In genomic region chr4:37440519-37440900, GRCh38 we compare ENCODE assay signal across 25 cellular contexts.
"Had no signal": no experiment of that assay in that cellular context is flagged by ENCODE, and none has a peak within 500 bp of the region (broad histone marks: within the 10 kb centered on the region; RNA-seq: fewer than 3 reads in every experiment).

No MANE protein-coding gene starts in this region.

- ATAC-seq: gastrocnemius medialis; naive thymus-derived CD4-positive, alpha-beta T cell; T-helper 17 cell had no signal

- H3K36me3 Mint-ChIP-seq: activated CD4-positive, alpha-beta memory T cell treated with anti-CD3 and anti-CD28 coated beads for 36 hours; memory B cell; naive thymus-derived CD4-positive, alpha-beta T cell had no signal

- H3K27me3 ChIP-seq: gastrocnemius medialis, ovary, right atrium auricular region, spleen, suprapubic skin, tibial artery had no signal

- H3K27me3 Mint-ChIP-seq: dendritic cell treated with granulocyte-macrophage colony-stimulating factor and Interleukin-4, amounts not matched to agents 40 ng/mL and 50 ng/mL, for 4 days had no signal

- H3K36me3 ChIP-seq: breast epithelium, gastrocnemius medialis, ovary, right atrium auricular region, spleen, suprapubic skin, tibial artery had no signal

- H3K4me1 ChIP-seq: breast epithelium, gastrocnemius medialis, right atrium auricular region, spleen, tibial artery had no signal

- H3K4me1 Mint-ChIP-seq: activated CD4-positive, alpha-beta T cell treated with anti-CD3 and anti-CD28 coated beads, Interleukin-2, amount 10 ng/mL, durations not matched to agents 24 days and 14 days; central memory CD8-positive, alpha-beta T cell; memory B cell; naive thymus-derived CD4-positive, alpha-beta T cell; T-helper 17 cell had no signal

- H3K9me3 Mint-ChIP-seq: activated CD4-positive, alpha-beta memory T cell treated with anti-CD3 and anti-CD28 coated beads for 36 hours; activated CD4-positive, alpha-beta T cell treated with anti-CD3 and anti-CD28 coated beads, Interleukin-2, amount 10 ng/mL, durations not matched to agents 24 days and 14 days; activated T-cell treated with anti-CD3 and anti-CD28 coated beads, Interleukin-2, amount 50 U/mL, for 24 hours; dendritic cell treated with granulocyte-macrophage colony-stimulating factor and Interleukin-4, amounts not matched to agents 40 ng/mL and 50 ng/mL, for 4 days; endodermal cell; memory B cell; naive thymus-derived CD4-positive, alpha-beta T cell had no signal

- H3K4me3 ChIP-seq: breast epithelium, gastrocnemius medialis, ovary, right atrium auricular region, spleen, suprapubic skin, tibial artery had no signal

- H3K27ac ChIP-seq: breast epithelium, gastrocnemius medialis, ovary, right atrium auricular region, spleen, suprapubic skin, tibial artery had no signal

- H3K9me3 ChIP-seq: breast epithelium, gastrocnemius medialis, ovary, right atrium auricular region, spleen, suprapubic skin, tibial artery had no signal

- DNase-seq: activated CD4-positive, alpha-beta memory T cell treated with anti-CD3 and anti-CD28 coated beads for 36 hours; activated CD4-positive, alpha-beta T cell treated with anti-CD3 and anti-CD28 coated beads, Interleukin-2, amount 10 ng/mL, durations not matched to agents 24 days and 14 days; activated CD4-positive, CD25-positive, alpha-beta regulatory T cell treated with anti-CD3 and anti-CD28 coated beads, Interleukin-2, amount 50 U/mL, for 72 hours; activated CD8-positive, alpha-beta memory T cell treated with anti-CD3 and anti-CD28 coated beads, Interleukin-2, amount 50 U/mL, for 4 hours; activated gamma-delta T cell; activated naive CD4-positive, alpha-beta T cell treated with anti-CD3 and anti-CD28 coated beads, Interleukin-2, amount 50 U/mL, for 16 hours; activated T-cell treated with anti-CD3 and anti-CD28 coated beads, Interleukin-2, amount 50 U/mL, for 24 hours; amniotic stem cell; endodermal cell; gastrocnemius medialis; glutamatergic neuron; midbrain; naive thymus-derived CD4-positive, alpha-beta T cell; ovary; spleen; stimulated activated naive CD4-positive, alpha-beta T cell; T-helper 17 cell; T1000; tibial artery had no signal

- H3K4me3 Mint-ChIP-seq: activated CD4-positive, alpha-beta memory T cell treated with anti-CD3 and anti-CD28 coated beads for 36 hours; activated CD4-positive, alpha-beta T cell treated with anti-CD3 and anti-CD28 coated beads, Interleukin-2, amount 10 ng/mL, durations not matched to agents 24 days and 14 days; activated T-cell treated with anti-CD3 and anti-CD28 coated beads, Interleukin-2, amount 50 U/mL, for 24 hours; central memory CD8-positive, alpha-beta T cell; dendritic cell treated with granulocyte-macrophage colony-stimulating factor and Interleukin-4, amounts not matched to agents 40 ng/mL and 50 ng/mL, for 4 days; endodermal cell; memory B cell; naive thymus-derived CD4-positive, alpha-beta T cell; T-helper 17 cell had no signal

- H3K27ac Mint-ChIP-seq: activated CD4-positive, alpha-beta memory T cell treated with anti-CD3 and anti-CD28 coated beads for 36 hours; activated CD4-positive, alpha-beta T cell treated with anti-CD3 and anti-CD28 coated beads, Interleukin-2, amount 10 ng/mL, durations not matched to agents 24 days and 14 days; activated T-cell treated with anti-CD3 and anti-CD28 coated beads, Interleukin-2, amount 50 U/mL, for 24 hours; dendritic cell treated with granulocyte-macrophage colony-stimulating factor and Interleukin-4, amounts not matched to agents 40 ng/mL and 50 ng/mL, for 4 days; endodermal cell; memory B cell; naive thymus-derived CD4-positive, alpha-beta T cell; T-helper 17 cell had no signal
